In genomic region chr10:50470345-50470744, GRCh38 we compare ENCODE assay signal across 8 cellular contexts.
DNase-seq lines count a peak whose midpoint lies in the region; ATAC-seq and TF ChIP-seq lines count a peak whose summit lies in the region.

No MANE protein-coding gene starts in this region.

- H3K27ac ChIP-seq in HUES48 (ENCODE audit: low read depth, low read length) (peak overlapping the region; percentile 79), iPS-18a (ENCODE audit: low read length) (peak overlapping the region; percentile 51)

- in situ Hi-C loops in GM13976 (cut with MboI; ENCODE audit: low sequenced_read_pairs, unreplicated experiment): no loop called here

- H3K27me3 ChIP-seq in HUES48 (ENCODE audit: control insufficient read depth, insufficient read depth, low read length): no peaks in the 10 kb centered on the region
- no peaks in the 10 kb centered on the region for H3K27me3 ChIP-seq in iPS-18a (ENCODE audit: control insufficient read depth, insufficient read depth, low read length)

- ATAC-seq in GM21447 (IDR thresholded peaks at IDR 0.05; ENCODE audit: unreplicated experiment): peak; percentile 63

- peak; percentile 62 for DNase-seq in ELF-1 (ENCODE audit: low read depth, low spot score)
- no peak for DNase-seq in cerebellar cortex (ENCODE audit: low spot score)
- no peak for DNase-seq in activated naive CD4-positive, alpha-beta T cell treated with anti-CD3 and anti-CD28 coated beads, Interleukin-2, amount 50 U/mL, for 16 hours
- no peak for DNase-seq in GM13976 (ENCODE audit: low spot score)
- DNase-seq in NCI-H146 treated with DMSO at 0.1 percent for 48 hours (lab: John Stamatoyannopoulos, UW; ENCODE audit: unreplicated experiment): no peak

- H3K4me1 ChIP-seq in HUES48 (ENCODE audit: control insufficient read depth, insufficient read depth, low read length): peaks cover 29% of the 10 kb centered on the region
- peaks cover 26% of the 10 kb centered on the region for H3K4me1 ChIP-seq in iPS-18a (ENCODE audit: control insufficient read depth, low read depth, low read length)

- peak overlapping the region; percentile 26; the same call in 1 of the 2 replicates for H3K4me3 ChIP-seq in HUES48 (ENCODE audit: low read depth, low read length)
- H3K4me3 ChIP-seq in iPS-18a (ENCODE audit: low read length): peak overlapping the region; percentile 18

- peak overlapping the region; percentile 62; the same call in 1 of the 2 replicates for H3K9ac ChIP-seq in HUES48 (ENCODE audit: low read depth, low read length)
- peak overlapping the region; percentile 41 for H3K9ac ChIP-seq in iPS-18a (ENCODE audit: low read length)

- TF ChIP-seq CTCF in GM13976 (IDR thresholded peaks at IDR 0.05; ENCODE audit: borderline replicate concordance, control extremely low read depth, extremely low read depth, insufficient read depth, missing control alignments): no peak

- H3K9me3 ChIP-seq in HUES48 (ENCODE audit: control insufficient read depth, insufficient read depth, low read length): no peaks in the 10 kb centered on the region
- H3K9me3 ChIP-seq in iPS-18a (ENCODE audit: control insufficient read depth, low read depth, low read length): no peaks in the 10 kb centered on the region

- no peaks in the 10 kb centered on the region for H3K36me3 ChIP-seq in HUES48 (ENCODE audit: control insufficient read depth, insufficient read depth, low read length)
- no peaks in the 10 kb centered on the region for H3K36me3 ChIP-seq in iPS-18a (ENCODE audit: control insufficient read depth, low read depth, low read length)
